Comparison of ENCODE assay signal across 8 cellular contexts in genomic region chr11:119729581-119730346, GRCh38. TPM values are rescaled to one million over a fixed set of nuclear protein-coding genes. Genes with fewer than 3 reads are reported as not detected.
DNase-seq lines count a peak whose midpoint lies in the region; ATAC-seq and TF ChIP-seq lines count a peak whose summit lies in the region.

No MANE protein-coding gene starts in this region.

- intact Hi-C loops in sciatic nerve (cut with DNase I): loop anchor here (5.0 kb wide), 1 partner anchor 62 kb away; no protein-coding TSS in a partner anchor

- peak overlapping the region; percentile 85 for H3K4me3 ChIP-seq in LNCaP clone FGC (ENCODE audit: low read depth, low read length)
- H3K4me3 ChIP-seq in astrocyte of the spinal cord (ENCODE audit: low read depth, low read length): peak overlapping the region; percentile 58
- H3K4me3 ChIP-seq in iPS-11a (ENCODE audit: low read depth, low read length): peak overlapping the region; percentile 95

- in situ Hi-C loops in astrocyte of the spinal cord (cut with HindIII; ENCODE audit: low sequenced_read_pairs): no loop called here

- TF ChIP-seq CTCF in LNCaP clone FGC (IDR thresholded peaks at IDR 0.05; ENCODE audit: control insufficient read depth, extremely low read depth, insufficient read depth): no peak
- no peak for TF ChIP-seq CTCF in astrocyte of the spinal cord (IDR thresholded peaks at IDR 0.05; ENCODE audit: low read depth, low read length)

- peak; percentile 11 for ATAC-seq in GM21367 (IDR thresholded peaks at IDR 0.05; ENCODE audit: unreplicated experiment)
- ATAC-seq in sciatic nerve: peak; percentile 84

- DNase-seq in COLO829 (ENCODE audit: low spot score): peak; percentile 82
- DNase-seq in LNCaP clone FGC (ENCODE audit: low read depth): peak; percentile 50
- DNase-seq in astrocyte of the spinal cord (ENCODE audit: low read depth, low spot score): no peak
- DNase-seq in sciatic nerve (ENCODE audit: low spot score): peak; percentile 84
- no peak for DNase-seq in GM19238 (ENCODE audit: insufficient read length, low spot score)
- DNase-seq in activated CD8-positive, alpha-beta memory T cell treated with anti-CD3 and anti-CD28 coated beads, Interleukin-2, amount 50 U/mL, for 48 hours: no peak

RNA-seq across cellular contexts. Expression of gene NECTIN1, which starts 0.8 kb away (rescaled TPM):
- total RNA-seq in sciatic nerve: 32.3 TPM

Comparison
In these comparisons a context has a peak if more than half of its experiments do, and no peak if none do; other contexts are left out.
1. DNase-seq: peak in COLO829 (single experiment), LNCaP clone FGC (single experiment) and sciatic nerve (single experiment); none in astrocyte of the spinal cord (single experiment), GM19238 (single experiment) and activated CD8-positive, alpha-beta memory T cell treated with anti-CD3 and anti-CD28 coated beads, Interleukin-2, amount 50 U/mL, for 48 hours (single experiment).
2. Peak in every context shown above with its lines, with median percentiles within 50 percentile points of each other: H3K4me3 ChIP-seq.